ENCODE assay signal across 17 cellular contexts in genomic region chr6:163748886-163749285, GRCh38.
DNase-seq lines count a peak whose midpoint lies in the region; ATAC-seq, FAIRE-seq and TF ChIP-seq lines count a peak whose summit lies in the region.
"Had no signal": no experiment of that assay in that cellular context is flagged by ENCODE, and none has a peak within 500 bp of the region (broad histone marks: within the 10 kb centered on the region; RNA-seq: fewer than 3 reads in every experiment).

No MANE protein-coding gene starts in this region.

- peaks cover 0 to 20% of the 10 kb centered on the region in 2 experiments; a peak in 4 of 5 replicates for H3K4me1 ChIP-seq in K562 (replicated peaks in 1 of 2; ENCODE audit: control insufficient read depth in 2 of 2, insufficient read depth in 2 of 2, low read length in 2 of 2)
- H3K4me1 ChIP-seq in H1 (replicated peaks in 1 of 4; ENCODE audit: control insufficient read depth in 3 of 4, insufficient read depth in 4 of 4, low read length in 3 of 4): no peaks in the 10 kb centered on the region; a peak in 2 of 7 replicates
- peaks cover 47% of the 10 kb centered on the region for H3K4me1 ChIP-seq in left ventricle myocardium inferior
- H3K4me1 ChIP-seq in neural progenitor cell: peaks cover 15% of the 10 kb centered on the region
- peaks cover 43% of the 10 kb centered on the region for H3K4me1 ChIP-seq in suprapubic skin

- CTCF ChIA-PET in K562 (lab: Yijun Ruan, JAX; ENCODE audit: low intra/inter-chr PET ratio) (no interaction called here), H1 (lab: Charles Lee; ENCODE audit: partially characterized antibody) (no interaction called here)

- H4K91ac ChIP-seq in H1 (replicated peaks; ENCODE audit: insufficient read length, low read length): no peak overlapping the region

- no peak overlapping the region for H3K14ac ChIP-seq in H1 (ENCODE audit: insufficient read length)

- H2AFZ ChIP-seq in K562 (ENCODE audit: low read depth, low read length) (peak overlapping the region; percentile 13; the same call in 1 of the 2 replicates), H1 (ENCODE audit: low read length) (no peak overlapping the region), neural progenitor cell (replicated peaks) (no peak overlapping the region)
- H2AFZ ChIP-seq: GM23338 had no signal

- H3K79me1 ChIP-seq in H1 (ENCODE audit: low read depth, low read length): no peaks in the 10 kb centered on the region

- H3K9me3 ChIP-seq in K562 (replicated peaks; ENCODE audit: control insufficient read depth, insufficient read depth, low read depth, low read length) (peaks cover 9% of the 10 kb centered on the region; the same call in 1 of the 2 replicates), H1 (ENCODE audit: insufficient read depth in 2 of 2, low read depth in 1 of 2, low read length in 1 of 2) (no peaks in the 10 kb centered on the region), left ventricle myocardium inferior (replicated peaks) (peaks cover 6% of the 10 kb centered on the region), neural progenitor cell (ENCODE audit: low read depth) (no peaks in the 10 kb centered on the region), suprapubic skin (peaks cover 5% of the 10 kb centered on the region)

- H3K4me1 Mint-ChIP-seq in neural progenitor cell: peaks cover 31% of the 10 kb centered on the region

- no peak overlapping the region for H2BK5ac ChIP-seq in H1 (ENCODE audit: low read depth, low read length)

- H4K20me1 ChIP-seq in K562 (replicated peaks; ENCODE audit: control insufficient read depth, insufficient read depth, low read length) (no peaks in the 10 kb centered on the region), H1 (replicated peaks in 1 of 2; ENCODE audit: control insufficient read depth in 1 of 2, insufficient read depth in 2 of 2, low read length in 2 of 2) (no peaks in the 10 kb centered on the region), neural progenitor cell (ENCODE audit: low read depth) (no peaks in the 10 kb centered on the region)

- TF ChIP-seq POLR2A in K562 (conservative IDR thresholded peaks at IDR 0.05): no peak
- TF ChIP-seq POLR2A in H1 (IDR thresholded peaks at IDR 0.05; ENCODE audit: control extremely low read depth in 1 of 2, low read depth in 2 of 2, low read length in 2 of 2): no peak
- TF ChIP-seq POLR2A in suprapubic skin (IDR thresholded peaks at IDR 0.05): no peak
- TF ChIP-seq POLR2A in erythroblast (IDR thresholded peaks at IDR 0.05; ENCODE audit: low read length): no peak

- TF ChIP-seq EP300 in K562 (IDR thresholded peaks at IDR 0.05; ENCODE audit: low read length) (no peak), H1 (IDR thresholded peaks at IDR 0.05; ENCODE audit: borderline replicate concordance in 1 of 2, low read depth in 2 of 2, low read length in 2 of 2) (no peak), suprapubic skin (IDR thresholded peaks at IDR 0.05) (no peak)

- no peaks in the 10 kb centered on the region for H3K36me3 Mint-ChIP-seq in neural progenitor cell

- no peak overlapping the region for H3K18ac ChIP-seq in H1 (ENCODE audit: extremely low read depth, low read length)

- no peak for ATAC-seq in K562
- ATAC-seq: GM12878, GM23338 had no signal

- BruUV-seq in K562 (replicated peaks; lab: Mats Ljungman, UMichigan): no TSS peak

- no peak overlapping the region for H2BK15ac ChIP-seq in H1 (ENCODE audit: low read length)

- no peak overlapping the region for H3K4ac ChIP-seq in H1 (replicated peaks; ENCODE audit: insufficient read length, low read depth, low read length)

- no peaks in the 10 kb centered on the region for H3K23me2 ChIP-seq in H1 (ENCODE audit: low read depth, low read length)

- H3K27me3 ChIP-seq in K562 (ENCODE audit: control insufficient read depth in 2 of 2, insufficient read depth in 2 of 2, low read length in 2 of 2) (peaks cover 8 to 48% of the 10 kb centered on the region in 2 experiments; a peak in 4 of 5 replicates), H1 (replicated peaks in 1 of 4; ENCODE audit: control insufficient read depth in 3 of 4, extremely low read depth in 1 of 4, insufficient read depth in 3 of 4, low read length in 3 of 4) (no peaks in the 10 kb centered on the region; a peak in 1 of 7 replicates), left ventricle myocardium inferior (ENCODE audit: low read depth) (no peaks in the 10 kb centered on the region), neural progenitor cell (no peaks in the 10 kb centered on the region), suprapubic skin (no peaks in the 10 kb centered on the region)

- in situ Hi-C loops in K562 (cut with MboI): no loop called here

- H2AK5ac ChIP-seq in H1 (ENCODE audit: low read depth, low read length): no peak overlapping the region

- no peak overlapping the region for H2BK120ac ChIP-seq in H1 (replicated peaks; ENCODE audit: low read depth, low read length)

- H3K9me3 Mint-ChIP-seq in neural progenitor cell: peaks cover 11% of the 10 kb centered on the region

- no peak overlapping the region for H3K23ac ChIP-seq in H1 (ENCODE audit: insufficient read length)

- no peaks in the 10 kb centered on the region for H3K79me2 ChIP-seq in K562 (ENCODE audit: control insufficient read depth, insufficient read depth, low read length)
- H3K79me2 ChIP-seq in H1 (ENCODE audit: control insufficient read depth in 1 of 2, insufficient read depth in 2 of 2, low read length in 2 of 2): no peaks in the 10 kb centered on the region
- H3K79me2 ChIP-seq in neural progenitor cell (ENCODE audit: low read depth): no peaks in the 10 kb centered on the region

- H3K27ac Mint-ChIP-seq in neural progenitor cell: peak overlapping the region; percentile 89
- H3K27ac Mint-ChIP-seq: B cell; CD4-positive, alpha-beta T cell; GM23338 had no signal

- no peak overlapping the region for H3K4me3 ChIP-seq in K562
- no peak overlapping the region for H3K4me3 ChIP-seq in H1 (ENCODE audit: extremely low read depth in 1 of 4, insufficient read depth in 2 of 4, low read depth in 3 of 4, low read length in 4 of 4)
- H3K4me3 ChIP-seq in left ventricle myocardium inferior: no peak overlapping the region
- H3K4me3 ChIP-seq in neural progenitor cell: no peak overlapping the region
- H3K4me3 ChIP-seq in suprapubic skin: no peak overlapping the region
- H3K4me3 ChIP-seq: GM12878, GM23338 had no signal

- H3K9me1 ChIP-seq in K562 (ENCODE audit: control insufficient read depth, insufficient read depth, low read length): no peaks in the 10 kb centered on the region

- TF ChIP-seq RAD21 in K562 (CRISPR knock-in tag; conservative IDR thresholded peaks at IDR 0.05 in 1 of 2, IDR thresholded peaks at IDR 0.05 in 1 of 2) (no peak), H1 (IDR thresholded peaks at IDR 0.05 in 1 of 2, conservative IDR thresholded peaks at IDR 0.05 in 1 of 2; ENCODE audit: low read depth in 2 of 2, low read length in 2 of 2) (no peak)

- H3K9ac ChIP-seq in K562 (ENCODE audit: insufficient read depth in 1 of 2, low read depth in 2 of 2, low read length in 2 of 2) (no peak overlapping the region), H1 (replicated peaks in 1 of 4; ENCODE audit: extremely low read depth in 1 of 4, low read depth in 3 of 4, low read length in 3 of 4) (no peak overlapping the region), neural progenitor cell (no peak overlapping the region)

- TF ChIP-seq CTCF in K562 (IDR thresholded peaks at IDR 0.05 in 2 of 3, conservative IDR thresholded peaks at IDR 0.05 in 1 of 3; ENCODE audit: insufficient read depth in 2 of 3, low read depth in 1 of 3, low read length in 3 of 3) (no peak), H1 (IDR thresholded peaks at IDR 0.05; ENCODE audit: control extremely low read depth in 1 of 3, insufficient read depth in 1 of 3, low read depth in 1 of 3, low read length in 3 of 3) (no peak), left ventricle myocardium inferior (IDR thresholded peaks at IDR 0.05; ENCODE audit: borderline replicate concordance) (no peak), neural progenitor cell (IDR thresholded peaks at IDR 0.05) (no peak), suprapubic skin (IDR thresholded peaks at IDR 0.05) (no peak)

- no peak overlapping the region for H4K5ac ChIP-seq in H1 (ENCODE audit: insufficient read length, low read depth, low read length)

- no peak overlapping the region for H3K4me3 Mint-ChIP-seq in neural progenitor cell
- H3K4me3 Mint-ChIP-seq: B cell; CD4-positive, alpha-beta T cell; GM23338; H9 had no signal

- no peaks in the 10 kb centered on the region for H3F3A ChIP-seq in neural progenitor cell (ENCODE audit: low read depth)

- intact Hi-C loops in K562 (cut with micrococcal nuclease) (no loop called here), left ventricle myocardium inferior (cut with micrococcal nuclease) (no loop called here)

- POLR2A ChIA-PET in K562 (lab: Yijun Ruan, JAX) (interaction anchor here (0.5 to 1.3 kb wide), 3 partner anchors 10 to 280 kb away, joined by 3 to 4 read pairs (median 3); no protein-coding TSS in a partner anchor), H1 (lab: Charles Lee; ENCODE audit: partially characterized antibody) (no interaction called here)

- DNase-seq in K562 (ENCODE audit: extremely low read depth in 1 of 4, low spot score in 3 of 4) (no peak), H1 (ENCODE audit: low read depth in 1 of 2, low spot score in 2 of 2) (no peak), left ventricle myocardium inferior (no peak), neural progenitor cell (ENCODE audit: low spot score) (no peak), suprapubic skin (ENCODE audit: low spot score in 2 of 2) (no peak), erythroblast (lab: John Stamatoyannopoulos, UW) (no peak)
- DNase-seq in central memory CD4-positive, alpha-beta T cell: no peak
- DNase-seq: C1 segment of cervical spinal cord; Calu3; CD4-positive, alpha-beta T cell; DMS 273 treated with DMSO at 0.1 percent for 48 hours; H9 had no signal

- 23% methylated on average over 15 of the region's 15 CpGs for WGBS in K562 (ENCODE audit: insufficient coverage, low coverage, missing lambda C conversion rate)
- WGBS in H1 (ENCODE audit: extremely low coverage in 1 of 2, insufficient coverage in 1 of 2, insufficient read length in 1 of 2, insufficient replicate concordance in 2 of 2, low coverage in 1 of 2, low lambda C conversion rate in 2 of 2, missing lambda C conversion rate in 1 of 2), 2 experiments: 94% methylated on average over 10 of the region's 15 CpGs; no CpG with 5 or more reads in 1 of the 2 experiments
- 91% methylated on average over 14 of the region's 15 CpGs for WGBS in suprapubic skin

- H3K36me3 ChIP-seq in K562 (ENCODE audit: control insufficient read depth, insufficient read depth, low read length) (no peaks in the 10 kb centered on the region), H1 (ENCODE audit: control insufficient read depth in 2 of 4, insufficient read depth in 4 of 4, low read length in 3 of 4) (no peaks in the 10 kb centered on the region), left ventricle myocardium inferior (no peaks in the 10 kb centered on the region), neural progenitor cell (no peaks in the 10 kb centered on the region), suprapubic skin (no peaks in the 10 kb centered on the region)

- H3K27ac ChIP-seq in K562 (ENCODE audit: extremely low read depth, low read depth, low read length) (no peak overlapping the region), H1 (ENCODE audit: low read depth, low read length) (no peak overlapping the region), left ventricle myocardium inferior (replicated peaks) (peak overlapping the region; percentile 88), neural progenitor cell (no peak overlapping the region), suprapubic skin (no peak overlapping the region)

- H2BK20ac ChIP-seq in H1 (ENCODE audit: low read length): no peak overlapping the region

- peaks cover 6% of the 10 kb centered on the region for H3K27me3 Mint-ChIP-seq in neural progenitor cell (ENCODE audit: insufficient read depth, low read depth)

- H2BK12ac ChIP-seq in H1 (ENCODE audit: low read depth, low read length): no peak overlapping the region

- FAIRE-seq in K562 (lab: Jason Lieb, UNC): no peak
- FAIRE-seq in H1 (lab: Jason Lieb, UNC): no peak
- FAIRE-seq: A204.1, GM12878, GM18507 had no signal

- H3K4me2 ChIP-seq in K562 (ENCODE audit: insufficient read depth, low read length): no peak overlapping the region
- no peak overlapping the region for H3K4me2 ChIP-seq in H1 (ENCODE audit: insufficient read depth in 1 of 2, low read depth in 2 of 2, low read length in 2 of 2)
- H3K4me2 ChIP-seq in neural progenitor cell: no peak overlapping the region
- H3K4me2 ChIP-seq: GM23338 had no signal

- no peak overlapping the region for H3K56ac ChIP-seq in H1 (replicated peaks; ENCODE audit: insufficient read length, low read depth, low read length)

- H4K8ac ChIP-seq in H1 (ENCODE audit: extremely low read depth, insufficient read depth, low read length): peak overlapping the region; percentile 53; the same call in 1 of the 2 replicates
